In the genomic region with DNA sequence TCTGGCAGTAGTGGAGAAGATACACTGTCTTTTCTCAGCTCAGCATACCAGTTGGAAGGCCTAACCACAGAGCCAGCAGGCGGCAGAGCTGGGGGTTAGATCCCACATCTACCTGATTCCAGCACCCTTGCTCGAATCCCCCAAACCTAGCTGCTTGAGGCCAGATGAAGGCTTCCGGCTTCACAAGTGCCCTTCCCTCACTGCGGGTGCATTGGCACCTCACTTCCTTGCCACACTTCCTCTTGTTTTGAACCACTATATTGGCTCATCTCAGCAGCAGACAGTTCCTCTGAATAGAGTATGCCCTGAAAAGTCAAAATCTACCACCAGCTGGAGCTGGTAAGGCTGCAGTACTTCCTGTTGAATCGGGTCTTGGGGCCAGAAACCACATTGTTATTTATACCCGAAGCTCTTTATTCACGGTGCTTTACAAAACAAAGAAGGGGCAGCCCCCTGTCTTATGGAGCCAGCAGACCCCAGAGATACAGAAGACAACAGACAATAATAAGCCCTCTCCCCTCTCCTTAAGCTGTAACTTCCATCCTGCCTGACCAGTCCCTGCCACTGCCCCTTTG, we compare ENCODE assay signal across 8 cellular contexts.
DNase-seq lines count a peak whose midpoint lies in the region; ATAC-seq and TF ChIP-seq lines count a peak whose summit lies in the region.

No MANE protein-coding gene starts in this region.

- TF ChIP-seq CTCF in activated B cell treated with CpG ODN at 0.5 μM for 24 hours (IDR thresholded peaks at IDR 0.05), result no peak

- no peaks in the 10 kb centered on the region for H3K27me3 Mint-ChIP-seq in activated B cell treated with CpG ODN at 0.5 μM for 24 hours
- peaks cover 1% of the 10 kb centered on the region for H3K27me3 Mint-ChIP-seq in dendritic cell treated with granulocyte-macrophage colony-stimulating factor and Interleukin-4, amounts not matched to agents 40 ng/mL and 50 ng/mL, for 4 days

- no peak overlapping the region for H3K18ac ChIP-seq in trophoblast cell (ENCODE audit: low read length)

- no peak overlapping the region for H3K23ac ChIP-seq in trophoblast cell (ENCODE audit: low read length)

- H3K14ac ChIP-seq in trophoblast cell (ENCODE audit: low read length), result no peak overlapping the region

- H3K4ac ChIP-seq in trophoblast cell (ENCODE audit: low read depth, low read length), result no peak overlapping the region

- no peak overlapping the region for H3K27ac ChIP-seq in trophoblast cell (ENCODE audit: low read depth, low read length)

- peaks cover 3% of the 10 kb centered on the region for H3K9me3 Mint-ChIP-seq in activated B cell treated with CpG ODN at 0.5 μM for 24 hours
- no peaks in the 10 kb centered on the region for H3K9me3 Mint-ChIP-seq in dendritic cell treated with granulocyte-macrophage colony-stimulating factor and Interleukin-4, amounts not matched to agents 40 ng/mL and 50 ng/mL, for 4 days

- no peak overlapping the region for H2AK5ac ChIP-seq in trophoblast cell (ENCODE audit: low read length)

- H3K79me1 ChIP-seq in trophoblast cell (ENCODE audit: low read length), result no peaks in the 10 kb centered on the region

- H3K4me3 Mint-ChIP-seq in activated B cell treated with CpG ODN at 0.5 μM for 24 hours, result peak overlapping the region; percentile 69
- H3K4me3 Mint-ChIP-seq in dendritic cell treated with granulocyte-macrophage colony-stimulating factor and Interleukin-4, amounts not matched to agents 40 ng/mL and 50 ng/mL, for 4 days, result peak overlapping the region; percentile 14

- POLR2A ChIA-PET in activated B cell treated with CpG ODN at 0.5 μM for 24 hours (lab: Charles Lee), result interaction anchor here (0.6 to 3.0 kb wide), 19 partner anchors 9 to 555 kb away, joined by 3 to 22 read pairs (median 5); no protein-coding TSS in a partner anchor

- no peak overlapping the region for H4K12ac ChIP-seq in trophoblast cell (ENCODE audit: low read depth, low read length)

- H2BK5ac ChIP-seq in trophoblast cell (ENCODE audit: low read depth, low read length, poor library complexity), result no peak overlapping the region

- CTCF ChIA-PET in activated B cell treated with CpG ODN at 0.5 μM for 24 hours (lab: Charles Lee), result interaction anchor here (0.9 to 1.8 kb wide), 7 partner anchors 19 to 385 kb away, joined by 3 to 9 read pairs (median 3); no protein-coding TSS in a partner anchor

- H3K9me3 ChIP-seq in trophoblast cell (ENCODE audit: insufficient read depth, low read depth, low read length), result no peaks in the 10 kb centered on the region

- DNase-seq in activated B cell treated with CpG ODN at 0.5 μM for 24 hours (peak; percentile 45), putamen (ENCODE audit: low spot score) (peak; percentile 39), middle frontal gyrus (ENCODE audit: extremely low spot score, low spot score) (no peak), 8988T (no peak), trophoblast cell (no peak)

- no peaks in the 10 kb centered on the region for H3K4me1 ChIP-seq in trophoblast cell (ENCODE audit: control insufficient read depth in 1 of 2, insufficient read depth in 2 of 2, low read length in 2 of 2)

- WGBS in trophoblast cell (ENCODE audit: extremely low coverage, insufficient coverage, insufficient read length), result no CpG with 5 or more reads among the region's 7 CpGs

- no peak overlapping the region for H4K91ac ChIP-seq in trophoblast cell (ENCODE audit: low read depth, low read length)

- ATAC-seq in GM19328 (IDR thresholded peaks at IDR 0.05; ENCODE audit: unreplicated experiment) (peak; percentile 80), HG03354 (IDR thresholded peaks at IDR 0.05; ENCODE audit: poor library complexity, severe bottlenecking, unreplicated experiment) (peak; percentile 82), activated B cell treated with CpG ODN at 0.5 μM for 24 hours (ENCODE audit: low read depth) (peak; percentile 90)

- no peak overlapping the region for H4K8ac ChIP-seq in trophoblast cell (ENCODE audit: low read depth, low read length)

- no peak overlapping the region for H3K4me2 ChIP-seq in trophoblast cell (ENCODE audit: low read length)

- H2BK12ac ChIP-seq in trophoblast cell (ENCODE audit: low read length), result no peak overlapping the region

- no peaks in the 10 kb centered on the region for H3K36me3 ChIP-seq in trophoblast cell (ENCODE audit: control insufficient read depth in 1 of 2, insufficient read depth in 2 of 2, low read length in 2 of 2)

- peak overlapping the region; percentile 95 for H3K27ac Mint-ChIP-seq in activated B cell treated with CpG ODN at 0.5 μM for 24 hours
- peak overlapping the region; percentile 94 for H3K27ac Mint-ChIP-seq in dendritic cell treated with granulocyte-macrophage colony-stimulating factor and Interleukin-4, amounts not matched to agents 40 ng/mL and 50 ng/mL, for 4 days

- no peaks in the 10 kb centered on the region for H3K36me3 Mint-ChIP-seq in activated B cell treated with CpG ODN at 0.5 μM for 24 hours (ENCODE audit: low read depth)
- no peaks in the 10 kb centered on the region for H3K36me3 Mint-ChIP-seq in dendritic cell treated with granulocyte-macrophage colony-stimulating factor and Interleukin-4, amounts not matched to agents 40 ng/mL and 50 ng/mL, for 4 days (ENCODE audit: low read depth)

- no peak overlapping the region for H2AFZ ChIP-seq in trophoblast cell (ENCODE audit: insufficient read depth, low read length, poor library complexity)

- no peak overlapping the region for H3K9ac ChIP-seq in trophoblast cell (ENCODE audit: low read length)

- intact Hi-C loops in activated B cell treated with CpG ODN at 0.5 μM for 24 hours (cut with micrococcal nuclease), result loop anchor here (1.0 to 5.0 kb wide), 10 partner anchors 20 to 1729 kb away; partner anchors contain the start of genes FOXN3 and GALC
- intact Hi-C loops in dendritic cell treated with granulocyte-macrophage colony-stimulating factor and Interleukin-4, amounts not matched to agents 40 ng/mL and 50 ng/mL, for 4 days (cut with micrococcal nuclease), result loop anchor here (5.0 kb wide), 1 partner anchor 39 kb away; no protein-coding TSS in a partner anchor

- H3K27me3 ChIP-seq in trophoblast cell (ENCODE audit: insufficient read depth, low read length), result no peaks in the 10 kb centered on the region

- no peaks in the 10 kb centered on the region for H3K79me2 ChIP-seq in trophoblast cell (ENCODE audit: control insufficient read depth, insufficient read depth, low read length, poor library complexity)

- no peak overlapping the region for H3K4me3 ChIP-seq in trophoblast cell (ENCODE audit: low read depth, low read length)

- peaks cover 66% of the 10 kb centered on the region for H3K4me1 Mint-ChIP-seq in activated B cell treated with CpG ODN at 0.5 μM for 24 hours
- H3K4me1 Mint-ChIP-seq in dendritic cell treated with granulocyte-macrophage colony-stimulating factor and Interleukin-4, amounts not matched to agents 40 ng/mL and 50 ng/mL, for 4 days (ENCODE audit: low read depth), result peaks cover 76% of the 10 kb centered on the region

- H2BK120ac ChIP-seq in trophoblast cell (ENCODE audit: insufficient read depth, low read length, poor library complexity), result no peak overlapping the region

Comparison
In these comparisons a context has a peak if more than half of its experiments do, and no peak if none do; other contexts are left out.
1. DNase-seq: peak in activated B cell treated with CpG ODN at 0.5 μM for 24 hours (single experiment) and putamen (single experiment); none in middle frontal gyrus (single experiment), 8988T (single experiment) and trophoblast cell (0 of 2).
2. Peak in every context shown above with its lines, with median percentiles within 50 percentile points of each other: ATAC-seq.